8 cellular contexts compared by ENCODE assay signal in the genomic region with DNA sequence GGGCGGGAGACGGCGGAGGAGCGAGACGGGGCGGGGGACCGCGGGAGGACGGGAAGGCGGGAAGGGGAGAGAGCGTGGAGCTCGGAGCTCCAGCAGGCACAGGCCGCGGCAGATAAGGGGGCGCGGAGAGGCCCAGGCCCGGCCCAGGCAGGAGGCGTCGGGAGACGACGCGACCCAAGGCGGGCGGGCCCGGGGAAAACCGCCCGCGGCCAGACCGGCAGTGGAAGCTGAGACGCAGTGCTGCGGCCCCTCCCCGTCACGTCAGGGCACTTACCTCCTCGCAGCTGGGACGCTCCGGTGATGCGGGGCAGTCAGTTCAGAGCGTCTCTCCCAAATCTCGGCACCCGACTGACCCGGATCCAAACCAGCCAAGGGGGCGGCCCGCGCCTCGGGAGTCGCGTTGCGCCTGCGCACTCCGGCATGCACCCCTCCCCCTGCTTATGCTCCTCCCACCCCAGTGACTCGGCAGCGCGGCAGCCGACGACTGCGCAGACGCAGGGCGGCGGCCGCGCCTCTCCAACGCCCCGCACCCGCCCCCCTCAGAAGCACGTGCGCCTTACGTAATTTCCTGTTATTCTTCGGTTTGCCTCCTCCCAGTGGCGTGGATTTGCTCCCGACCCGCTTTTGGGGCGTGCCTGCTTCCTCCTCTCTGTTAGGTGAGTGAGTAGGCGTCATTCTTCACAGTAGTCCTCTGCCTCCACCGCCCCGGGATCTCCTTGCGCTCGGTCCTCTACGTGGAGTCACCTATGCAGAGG. TPM values are rescaled to one million over a fixed set of nuclear protein-coding genes. Genes with fewer than 3 reads are reported as not detected.
DNase-seq lines count a peak whose midpoint lies in the region; ATAC-seq, FAIRE-seq and TF ChIP-seq lines count a peak whose summit lies in the region.

A gene (minus strand): TSS at position 350 of the 755 bp plus-strand sequence. CDS start 3,814 bp downstream, outside the sequence.

- TF ChIP-seq POLR2A in body of pancreas (IDR thresholded peaks at IDR 0.05) (peak; percentile 92 to 99 (median 98)), gastrocnemius medialis (IDR thresholded peaks at IDR 0.05) (peak; percentile 97 to 98)

- FAIRE-seq in TTC549 (lab: Jason Lieb, UNC) = peak; percentile 23

- TF ChIP-seq CTCF in 22Rv1 (IDR thresholded peaks at IDR 0.05) = no peak
- peak in 3 of 7 experiments; percentile 12 to 37 (median 22) for TF ChIP-seq CTCF in body of pancreas (IDR thresholded peaks at IDR 0.05)
- TF ChIP-seq CTCF in gastrocnemius medialis (IDR thresholded peaks at IDR 0.05 in 4 of 5, conservative IDR thresholded peaks at IDR 0.05 in 1 of 5) = no peak

- no peaks in the 10 kb centered on the region for H3K9me3 ChIP-seq in body of pancreas
- no peaks in the 10 kb centered on the region for H3K9me3 ChIP-seq in gastrocnemius medialis

- intact Hi-C loops in body of pancreas (cut with DNase I) (loop anchor here (10.0 kb wide), 1 partner anchor 254 kb away; no protein-coding TSS in a partner anchor), gastrocnemius medialis (cut with DNase I; ENCODE audit: low total_unique reads) (loop anchor here (2.0 to 10.0 kb wide), 9 partner anchors 24 to 1762 kb away; a partner anchor contains a TSS)

- H3K36me3 ChIP-seq in body of pancreas (replicated peaks in 1 of 2; ENCODE audit: insufficient read depth in 1 of 2, low read depth in 2 of 2) (peaks cover 0 to 4% of the 10 kb centered on the region in 2 donors), gastrocnemius medialis (no peaks in the 10 kb centered on the region)

- peak; percentile 83 for DNase-seq in NCI-H2107 treated with DMSO at 0.1 percent for 48 hours (lab: John Stamatoyannopoulos, UW; ENCODE audit: unreplicated experiment)
- peak; percentile 98 to 99 (median 98) for DNase-seq in body of pancreas
- DNase-seq in iPS DF 4.7 (ENCODE audit: extremely low read depth, low spot score) = peak; percentile 74
- DNase-seq in gastrocnemius medialis = peak; percentile 98 to 99

- WGBS in body of pancreas, 2 donors = 0% methylated on average over 26 to 78 of the region's 78 CpGs

- H3K4me1 ChIP-seq in body of pancreas = peaks cover 35% of the 10 kb centered on the region
- H3K4me1 ChIP-seq in gastrocnemius medialis = peaks cover 44 to 50% of the 10 kb centered on the region in 2 donors

- H3K27ac ChIP-seq in 22Rv1 (peak within 1 kb of the TSS; percentile 97), body of pancreas (peak within 1 kb of the TSS; percentile 81 to 96 (median 92)), gastrocnemius medialis (peak within 1 kb of the TSS; percentile 97 to 100 (median 98))

- ATAC-seq in GM18520 (IDR thresholded peaks at IDR 0.05; ENCODE audit: unreplicated experiment) = peak; percentile 66
- peak; percentile 86 for ATAC-seq in HG03064 (IDR thresholded peaks at IDR 0.05; ENCODE audit: low read depth, unreplicated experiment)
- peak; percentile 96 for ATAC-seq in body of pancreas
- ATAC-seq in gastrocnemius medialis = peak; percentile 83 to 85

- H3K4me3 ChIP-seq in body of pancreas (peak within 1 kb of the TSS; percentile 52 to 71), gastrocnemius medialis (peak within 1 kb of the TSS; percentile 90 to 98 (median 95))

- H3K27me3 ChIP-seq in body of pancreas (no peaks in the 10 kb centered on the region), gastrocnemius medialis (no peaks in the 10 kb centered on the region)

- in situ Hi-C loops in gastrocnemius medialis (cut with MboI; ENCODE audit: low sequenced_read_pairs in 4 of 4) = loop anchor here (10.0 to 25.0 kb wide), 8 partner anchors 252 to 1152 kb away; a partner anchor contains a TSS

RNA-seq across cellular contexts. Expression of the gene that starts here (rescaled TPM):
- total RNA-seq in body of pancreas (10 to 100 TPM in 1 of 2 donors, 1 to 10 TPM in 1; 2.0 to 17.1 TPM), gastrocnemius medialis (100 to 1,000 TPM in 1 of 4 donors, 10 to 100 TPM in 3; 73.0 to 114 (median 94.5) TPM)

Comparison
In these comparisons a context has a peak if more than half of its experiments do, and no peak if none do; other contexts are left out.
1. Peak in every context shown above with its lines: DNase-seq, ATAC-seq, H3K4me3 ChIP-seq and H3K27ac ChIP-seq.
2. RNA of the gene that starts here (total RNA-seq): 73.0 to 114 TPM in gastrocnemius medialis; 2.0 to 17.1 TPM in body of pancreas; every median in the first group is over 4 times any median in the second.